In the genomic region with DNA sequence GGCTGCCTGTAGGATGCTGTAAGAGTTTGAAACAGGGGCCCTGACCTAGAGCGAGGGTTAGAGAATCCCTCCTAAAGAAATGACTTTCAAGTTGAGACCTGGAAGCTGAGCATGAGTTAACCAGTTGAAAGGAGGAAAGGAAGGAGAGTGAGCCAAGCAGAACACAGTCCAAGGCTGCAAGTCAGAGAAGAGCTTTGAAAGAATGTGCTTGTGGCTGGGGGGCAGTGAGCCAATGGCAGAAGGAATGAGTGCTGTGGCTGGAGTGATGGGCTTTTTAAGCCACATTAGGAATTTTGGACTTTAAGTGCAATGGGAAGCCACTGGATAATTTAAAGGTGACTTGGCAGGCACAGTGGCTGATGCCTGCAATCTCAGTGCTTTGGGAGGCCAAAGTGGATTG, we compare ENCODE assay signal across 10 cellular contexts. TPM values are rescaled to one million over a fixed set of nuclear protein-coding genes. Genes with fewer than 3 reads are reported as not detected.
DNase-seq lines count a peak whose midpoint lies in the region; ATAC-seq and TF ChIP-seq lines count a peak whose summit lies in the region.
"Had no signal": no experiment of that assay in that cellular context is flagged by ENCODE, and none has a peak within 500 bp of the region (broad histone marks: within the 10 kb centered on the region; RNA-seq: fewer than 3 reads in every experiment).

No MANE protein-coding gene starts in this region.

- H3K4me1 Mint-ChIP-seq in chondrocyte (ENCODE audit: low read depth), result peaks cover 43% of the 10 kb centered on the region
- H3K4me1 Mint-ChIP-seq in nephron progenitor cell, result peaks cover 43% of the 10 kb centered on the region

- H4K20me1 ChIP-seq in BLaER1, result no peaks in the 10 kb centered on the region; the same call in 1 of the 2 replicates

- no peaks in the 10 kb centered on the region for H3K27me3 ChIP-seq in BLaER1
- H3K27me3 ChIP-seq: thyroid gland had no signal

- peak overlapping the region; percentile 75 for H3K9ac ChIP-seq in BLaER1

- DNase-seq in chondrocyte (ENCODE audit: low spot score) (no peak), nephron progenitor cell (no peak), NCI-H1105 (lab: John Stamatoyannopoulos, UW) (no peak), kidney glomerular epithelial cell (lab: John Stamatoyannopoulos, UW) (no peak), NCI-H510A (lab: John Stamatoyannopoulos, UW) (no peak)
- DNase-seq: activated CD4-positive, alpha-beta T cell treated with anti-CD3 and anti-CD28 coated beads for 48 hours; thyroid gland had no signal

- H3K36me3 Mint-ChIP-seq in chondrocyte (ENCODE audit: low read depth), result no peaks in the 10 kb centered on the region
- no peaks in the 10 kb centered on the region for H3K36me3 Mint-ChIP-seq in nephron progenitor cell (ENCODE audit: low read depth)

- peaks cover 68% of the 10 kb centered on the region for H3K4me1 ChIP-seq in BLaER1

- H3K9me3 Mint-ChIP-seq in chondrocyte (ENCODE audit: low read depth), result no peaks in the 10 kb centered on the region
- H3K9me3 Mint-ChIP-seq in nephron progenitor cell, result no peaks in the 10 kb centered on the region

- H3K4me3 Mint-ChIP-seq in chondrocyte (ENCODE audit: unreplicated experiment) (peak overlapping the region; percentile 29), nephron progenitor cell (no peak overlapping the region)

- H3K27ac Mint-ChIP-seq in chondrocyte (ENCODE audit: unreplicated experiment), result peak overlapping the region; percentile 89
- H3K27ac Mint-ChIP-seq in nephron progenitor cell, result peak overlapping the region; percentile 79

- H3K27me3 Mint-ChIP-seq in chondrocyte (ENCODE audit: low read depth), result no peaks in the 10 kb centered on the region
- H3K27me3 Mint-ChIP-seq in nephron progenitor cell (ENCODE audit: low read depth, poor library complexity), result peaks cover 6% of the 10 kb centered on the region

- H3K4me3 ChIP-seq in BLaER1, result peak overlapping the region; percentile 51; the same call in 1 of the 2 replicates
- H3K4me3 ChIP-seq: thyroid gland had no signal

- no peak for TF ChIP-seq CTCF in chondrocyte (IDR thresholded peaks at IDR 0.05)
- TF ChIP-seq CTCF in nephron progenitor cell (IDR thresholded peaks at IDR 0.05), result no peak

- H3K36me3 ChIP-seq in BLaER1 (peaks cover 16% of the 10 kb centered on the region), KOPT-K1 (ENCODE audit: insufficient read depth, low read length) (no peaks in the 10 kb centered on the region; the same call in 1 of the 2 replicates)
- H3K36me3 ChIP-seq: thyroid gland had no signal

- H3K4me2 ChIP-seq in BLaER1, result peak overlapping the region; percentile 85

- ATAC-seq in HG02981 (IDR thresholded peaks at IDR 0.05; ENCODE audit: unreplicated experiment), result no peak

- H3K27ac ChIP-seq in BLaER1, result peak overlapping the region; percentile 73
- H3K27ac ChIP-seq in KOPT-K1 (ENCODE audit: low read depth, low read length, poor library complexity, severe bottlenecking), result peak overlapping the region; percentile 55

- no peaks in the 10 kb centered on the region for H3K9me3 ChIP-seq in BLaER1
- H3K9me3 ChIP-seq in KOPT-K1 (ENCODE audit: insufficient read depth, low read length, poor library complexity, severe bottlenecking), result no peaks in the 10 kb centered on the region
- H3K9me3 ChIP-seq: thyroid gland had no signal

RNA-seq across cellular contexts. Expression of a gene that starts 18.1 kb away (rescaled TPM):
- total RNA-seq in chondrocyte, result 32.1 to 37.9 TPM (median 35.9 TPM) in 3 replicates

RNA-seq across cellular contexts. Expression of a gene that starts 39.3 kb away (rescaled TPM):
- total RNA-seq in chondrocyte, result 0.60 TPM in 1 of 3 replicates, not detected in the others
- total RNA-seq: thyroid gland had no signal

RNA-seq across cellular contexts. Expression of a gene that starts 50.2 kb away (rescaled TPM):
- 4.2 to 8.1 TPM (median 7.1 TPM) in 3 replicates for total RNA-seq in chondrocyte
